1 cellular context compared by ENCODE assay signal in genomic region chr1:39507230-39507928, GRCh38.
TF ChIP-seq lines count a peak whose summit lies in the region.

No MANE protein-coding gene starts in this region.

TF ChIP-seq in GM12878, 131 proteins besides CTCF, POLR2A, EP300 and RAD21:
- TF ChIP-seq YY1 (IDR thresholded peaks at IDR 0.05; ENCODE audit: low read depth, low read length) (no peak), HDAC6 (IDR thresholded peaks at IDR 0.05; ENCODE audit: unreplicated experiment) (no peak), MYC (IDR thresholded peaks at IDR 0.05; ENCODE audit: insufficient read depth, insufficient read length, insufficient replicate concordance, low read length, severe bottlenecking) (no peak)
